19 cellular contexts compared by ENCODE assay signal in genomic region chr2:156350374-156351142, GRCh38.
"Had no signal": no experiment of that assay in that cellular context is flagged by ENCODE, and none has a peak within 500 bp of the region (broad histone marks: within the 10 kb centered on the region; RNA-seq: fewer than 3 reads in every experiment).

No MANE protein-coding gene starts in this region.

- H3K4me3 Mint-ChIP-seq: natural killer cell, neural crest cell had no signal

- H3K4me1 Mint-ChIP-seq: natural killer cell had no signal

- H3K9me3 Mint-ChIP-seq: natural killer cell had no signal

- H3K27ac ChIP-seq: colonic mucosa, heart left ventricle, right atrium auricular region, sigmoid colon, skin epidermis, stomach, upper lobe of right lung, vagina had no signal

- H3K4me1 ChIP-seq: heart left ventricle, right atrium auricular region, sigmoid colon, upper lobe of right lung, vagina had no signal

- H3K27me3 ChIP-seq: colonic mucosa, heart left ventricle, right atrium auricular region, sigmoid colon, stomach, upper lobe of right lung, vagina had no signal

- H3K4me3 ChIP-seq: colonic mucosa, heart left ventricle, right atrium auricular region, sigmoid colon, skin epidermis, stomach, upper lobe of right lung, vagina had no signal

- DNase-seq: colonic mucosa; dermis blood vessel endothelial cell; erythroblast; foreskin melanocyte; heart left ventricle; hippocampal formation; mammary epithelial cell; natural killer cell; posterior cingulate gyrus; sigmoid colon; stimulated activated CD4-positive, alpha-beta T cell treated with anti-CD3 and anti-CD28 coated beads, Interleukin-12 subunit alpha, Interleukin-12 subunit beta, amount 100 ng/mL, for 4 hours; stimulated activated naive CD4-positive, alpha-beta T cell; stomach; substantia nigra; upper lobe of right lung had no signal

- H3K27ac Mint-ChIP-seq: natural killer cell had no signal

- H3K36me3 ChIP-seq: colonic mucosa, heart left ventricle, right atrium auricular region, sigmoid colon, stomach, upper lobe of right lung, vagina had no signal

- H3K9me3 ChIP-seq: colonic mucosa, heart left ventricle, right atrium auricular region, sigmoid colon, stomach, upper lobe of right lung, vagina had no signal

- H3K36me3 Mint-ChIP-seq: natural killer cell had no signal

- ATAC-seq: heart left ventricle, natural killer cell, upper lobe of right lung had no signal
